ENCODE assay signal across 8 cellular contexts in the genomic region with DNA sequence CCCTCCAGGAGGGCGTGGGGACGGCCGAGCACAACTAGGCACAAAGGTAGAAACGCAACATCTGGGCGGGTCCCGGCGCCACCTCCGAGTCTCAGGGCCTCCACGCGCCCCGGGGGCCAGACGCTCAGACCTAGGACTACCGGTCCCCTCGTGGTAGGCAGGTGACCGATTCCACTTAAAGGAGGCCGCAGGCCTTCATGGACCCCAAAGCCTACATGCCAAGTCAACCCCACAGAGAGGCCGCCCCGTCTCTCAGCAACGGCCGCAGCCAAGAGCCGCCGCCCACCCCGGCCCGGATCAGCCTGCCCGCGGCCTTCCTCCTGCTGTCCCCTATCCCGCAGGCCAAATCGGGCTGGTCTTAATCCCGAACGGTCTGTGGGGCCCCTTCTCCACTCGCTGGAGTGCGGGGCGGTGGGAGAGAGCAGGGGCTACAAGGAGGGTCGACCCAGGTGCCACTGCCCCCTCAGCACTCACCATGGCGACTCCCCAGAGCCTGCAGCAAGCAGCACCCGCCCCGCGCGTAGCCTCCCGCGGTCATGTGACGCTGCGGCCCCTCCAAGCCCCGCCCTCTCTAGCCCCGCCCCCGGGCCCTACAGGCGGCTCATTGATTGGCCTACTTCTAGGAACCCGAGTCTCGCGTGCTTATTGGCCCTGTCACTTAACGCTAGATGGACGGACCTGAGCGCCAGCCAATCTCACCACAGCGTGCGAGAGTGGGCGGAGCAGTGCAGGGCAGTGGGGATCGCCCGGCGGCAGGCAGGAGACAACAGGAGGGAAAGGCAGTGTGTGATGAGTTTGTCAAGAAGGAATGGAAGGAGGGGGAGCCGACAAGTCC. TPM values are rescaled to one million over a fixed set of nuclear protein-coding genes. Genes with fewer than 3 reads are reported as not detected.
DNase-seq lines count a peak whose midpoint lies in the region; ATAC-seq and TF ChIP-seq lines count a peak whose summit lies in the region.

Gene VPS35 (minus strand): TSS at position 522 of the 835 bp plus-strand sequence. CDS start 45 bp downstream, at position 477.

- H3K27me3 Mint-ChIP-seq in glutamatergic neuron (ENCODE audit: unreplicated experiment) = peaks cover 8% of the 10 kb centered on the region
- H3K27me3 Mint-ChIP-seq in osteocyte (ENCODE audit: unreplicated experiment) = no peaks in the 10 kb centered on the region

- TF ChIP-seq POLR2A in GM10847 (IDR thresholded peaks at IDR 0.05; ENCODE audit: extremely low read depth, insufficient read length) = peak; percentile 36
- peak in 1 of 2 donors; percentile 72 for TF ChIP-seq POLR2A in thyroid gland (IDR thresholded peaks at IDR 0.05)

- no peaks in the 10 kb centered on the region for H3K27me3 ChIP-seq in thyroid gland

- peak; percentile 88 for ATAC-seq in HG02610 (IDR thresholded peaks at IDR 0.05; ENCODE audit: unreplicated experiment)
- peak; percentile 88 for ATAC-seq in SK-N-SH treated with all-trans-retinoic acid at 6 μM for 48 hours
- ATAC-seq in activated naive CD4-positive, alpha-beta T cell treated with anti-CD3 and anti-CD28 coated beads, Interleukin-2, amount 50 U/mL, for 72 hours = peak; percentile 90 to 92

- DNase-seq in NCI-H1092 (lab: John Stamatoyannopoulos, UW) = peak; percentile 99
- peak; percentile 99 to 100 for DNase-seq in activated naive CD4-positive, alpha-beta T cell treated with anti-CD3 and anti-CD28 coated beads, Interleukin-2, amount 50 U/mL, for 72 hours (ENCODE audit: low spot score in 2 of 2)
- DNase-seq in glutamatergic neuron = peak; percentile 100
- DNase-seq in osteocyte (ENCODE audit: extremely low spot score, unreplicated experiment) = peak; percentile 100
- peak; percentile 100 for DNase-seq in thyroid gland

- no peaks in the 10 kb centered on the region for H3K9me3 ChIP-seq in thyroid gland

- peaks cover 32% of the 10 kb centered on the region for H3K4me1 Mint-ChIP-seq in glutamatergic neuron (ENCODE audit: low read depth, unreplicated experiment)
- peaks cover 27% of the 10 kb centered on the region for H3K4me1 Mint-ChIP-seq in osteocyte (ENCODE audit: unreplicated experiment)

- no peaks in the 10 kb centered on the region for H3K36me3 ChIP-seq in thyroid gland

- H3K4me3 ChIP-seq in thyroid gland (replicated peaks in 1 of 3) = peak within 1 kb of the TSS; percentile 56 to 94 (median 89)

- WGBS in thyroid gland, 2 donors = 0% methylated on average over 18 to 39 of the region's 60 CpGs

- peak; percentile 37 for TF ChIP-seq CTCF in glutamatergic neuron (IDR thresholded peaks at IDR 0.05; ENCODE audit: partially characterized antibody, unreplicated experiment)
- no peak for TF ChIP-seq CTCF in osteocyte (IDR thresholded peaks at IDR 0.05)
- peak in 2 of 6 experiments; percentile 16 to 25 for TF ChIP-seq CTCF in thyroid gland (IDR thresholded peaks at IDR 0.05)

- H3K27ac Mint-ChIP-seq in activated naive CD4-positive, alpha-beta T cell treated with anti-CD3 and anti-CD28 coated beads, Interleukin-2, amount 50 U/mL, for 72 hours = no peak within 1 kb of the TSS
- H3K27ac Mint-ChIP-seq in glutamatergic neuron (ENCODE audit: unreplicated experiment) (no peak within 1 kb of the TSS), osteocyte (ENCODE audit: unreplicated experiment) (no peak within 1 kb of the TSS)

- intact Hi-C loops in thyroid gland (cut with DNase I) = no loop called here

- H3K27ac ChIP-seq in thyroid gland = peak within 1 kb of the TSS; percentile 82 to 95 (median 89)

- no peaks in the 10 kb centered on the region for H3K9me3 Mint-ChIP-seq in activated naive CD4-positive, alpha-beta T cell treated with anti-CD3 and anti-CD28 coated beads, Interleukin-2, amount 50 U/mL, for 72 hours
- H3K9me3 Mint-ChIP-seq in glutamatergic neuron (ENCODE audit: unreplicated experiment) (peaks cover 10% of the 10 kb centered on the region), osteocyte (ENCODE audit: unreplicated experiment) (no peaks in the 10 kb centered on the region)

- peaks cover 17 to 19% of the 10 kb centered on the region in 2 donors for H3K36me3 Mint-ChIP-seq in activated naive CD4-positive, alpha-beta T cell treated with anti-CD3 and anti-CD28 coated beads, Interleukin-2, amount 50 U/mL, for 72 hours
- no peaks in the 10 kb centered on the region for H3K36me3 Mint-ChIP-seq in glutamatergic neuron (ENCODE audit: unreplicated experiment)
- no peaks in the 10 kb centered on the region for H3K36me3 Mint-ChIP-seq in osteocyte (ENCODE audit: unreplicated experiment)

- H3K4me3 Mint-ChIP-seq in glutamatergic neuron (ENCODE audit: unreplicated experiment) = no peak within 1 kb of the TSS
- no peak within 1 kb of the TSS for H3K4me3 Mint-ChIP-seq in osteocyte (ENCODE audit: unreplicated experiment)

- H3K4me1 ChIP-seq in thyroid gland = peaks cover 20 to 23% of the 10 kb centered on the region in 2 donors

TF ChIP-seq in SK-N-SH treated with all-trans-retinoic acid at 6 μM for 48 hours, 23 proteins besides CTCF, POLR2A, EP300 and RAD21 (continues in another document):
- TF ChIP-seq POU6F1 (CRISPR knock-in tag; IDR thresholded peaks at IDR 0.05; ENCODE audit: borderline replicate concordance, low read depth) (no peak), PATZ1 (CRISPR knock-in tag; IDR thresholded peaks at IDR 0.05; ENCODE audit: borderline replicate concordance) (no peak), ISL1 (CRISPR knock-in tag; IDR thresholded peaks at IDR 0.05) (no peak), ZNF8 (CRISPR knock-in tag; IDR thresholded peaks at IDR 0.05) (no peak), TCF4 (CRISPR knock-in tag; IDR thresholded peaks at IDR 0.05; ENCODE audit: borderline replicate concordance) (no peak), ARNTL (CRISPR knock-in tag; IDR thresholded peaks at IDR 0.05; ENCODE audit: borderline replicate concordance, low read depth) (no peak), ZNF70 (CRISPR knock-in tag; IDR thresholded peaks at IDR 0.05) (no peak)
- TF ChIP-seq, protein P1, sequence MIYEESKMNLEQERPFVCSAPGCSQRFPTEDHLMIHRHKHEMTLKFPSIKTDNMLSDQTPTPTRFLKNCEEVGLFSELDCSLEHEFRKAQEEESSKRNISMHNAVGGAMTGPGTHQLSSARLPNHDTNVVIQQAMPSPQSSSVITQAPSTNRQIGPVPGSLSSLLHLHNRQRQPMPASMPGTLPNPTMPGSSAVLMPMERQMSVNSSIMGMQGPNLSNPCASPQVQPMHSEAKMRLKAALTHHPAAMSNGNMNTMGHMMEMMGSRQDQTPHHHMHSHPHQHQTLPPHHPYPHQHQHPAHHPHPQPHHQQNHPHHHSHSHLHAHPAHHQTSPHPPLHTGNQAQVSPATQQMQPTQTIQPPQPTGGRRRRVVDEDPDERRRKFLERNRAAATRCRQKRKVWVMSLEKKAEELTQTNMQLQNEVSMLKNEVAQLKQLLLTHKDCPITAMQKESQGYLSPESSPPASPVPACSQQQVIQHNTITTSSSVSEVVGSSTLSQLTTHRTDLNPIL (CRISPR knock-in tag; IDR thresholded peaks at IDR 0.05; ENCODE audit: low read depth) = no peak

RNA-seq across cellular contexts. Expression of gene VPS35, which starts in this region (rescaled TPM):
- total RNA-seq in activated naive CD4-positive, alpha-beta T cell treated with anti-CD3 and anti-CD28 coated beads, Interleukin-2, amount 50 U/mL, for 72 hours = 10 to 100 TPM; 85.9 to 98.2 TPM
- total RNA-seq in glutamatergic neuron (ENCODE audit: unreplicated experiment) (111 TPM), osteocyte (103 and 109 TPM in 2 replicates), thyroid gland (10 to 100 TPM; 52.8 to 71.6 (median 62.6) TPM)

Comparison
In these comparisons a context has a peak if more than half of its experiments do, and no peak if none do; other contexts are left out.
1. Peak in every context shown above with its lines: DNase-seq, ATAC-seq, H3K4me3 ChIP-seq and H3K27ac ChIP-seq.